14 cellular contexts compared by ENCODE assay signal in the genomic region with DNA sequence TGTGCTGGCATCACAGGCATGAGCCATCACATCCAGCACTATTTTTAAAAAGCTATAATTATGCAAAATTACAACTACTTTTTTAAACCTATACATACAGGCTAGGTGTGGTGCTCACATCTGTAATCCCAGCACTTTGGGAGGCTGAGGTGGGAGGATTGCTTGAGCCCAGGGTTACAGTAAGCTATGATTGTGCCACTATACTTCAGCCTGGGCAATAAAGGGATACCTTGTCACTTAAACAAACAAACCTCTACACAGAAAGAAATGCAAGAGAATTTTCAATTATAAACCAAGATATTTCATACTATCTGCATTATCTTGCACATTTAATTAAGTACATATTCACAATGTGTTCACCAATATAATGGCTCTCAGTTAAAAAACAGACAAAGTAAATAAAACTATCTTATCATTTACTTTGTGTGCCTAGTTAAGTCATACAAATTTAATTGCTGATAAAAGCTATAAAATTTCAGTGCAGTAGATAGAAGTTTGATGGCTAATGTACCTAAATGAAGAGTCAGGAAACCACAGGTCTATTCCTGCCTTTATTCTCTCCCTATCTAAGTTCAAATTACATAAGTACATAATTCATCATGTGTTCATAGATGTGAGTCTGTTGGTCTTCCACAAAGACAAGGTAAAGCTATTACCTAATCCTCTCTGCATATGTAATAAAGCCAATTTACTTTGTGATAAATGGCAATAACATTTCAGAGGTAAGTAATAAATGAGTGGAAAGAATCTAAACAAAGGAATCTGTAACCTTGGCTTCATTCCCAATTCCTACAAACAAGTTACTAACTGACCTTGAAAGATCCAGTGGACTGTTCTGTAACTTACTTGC. TPM values are rescaled to one million over a fixed set of nuclear protein-coding genes. Genes with fewer than 3 reads are reported as not detected.
A peak's percentile ranks its signal among the peaks of the same experiment; 100 is the strongest.
DNase-seq lines count a peak whose midpoint lies in the region; ATAC-seq lines count a peak whose summit lies in the region.
"Had no signal": no experiment of that assay in that cellular context is flagged by ENCODE, and none has a peak within 500 bp of the region (broad histone marks: within the 10 kb centered on the region; RNA-seq: fewer than 3 reads in every experiment).

No MANE protein-coding gene starts in this region.

- DNase-seq in A172 (ENCODE audit: low spot score) = peak; percentile 33
- peak; percentile 19 for DNase-seq in HuH-7.5 (ENCODE audit: low spot score)
- peak; percentile 99 for DNase-seq in NCI-H526 treated with DMSO at 0.1 percent for 48 hours (lab: John Stamatoyannopoulos, UW)
- peak; percentile 74 for DNase-seq in dermis blood vessel endothelial cell
- DNase-seq in T-helper 9 cell = no peak
- DNase-seq: activated T-cell treated with anti-CD3 and anti-CD28 coated beads, Interleukin-2, amount 50 U/mL, for 24 hours; cerebellar nuclear complex; foreskin fibroblast; lower lobe of right lung; OCI-M1; stimulated activated naive CD8-positive, alpha-beta T cell treated with anti-CD3 and anti-CD28 coated beads, Interleukin-15, Interleukin-2, amounts not matched to agents 100 U/mL and 50 U/mL, for 24 hours had no signal

- ATAC-seq in HG02759 (IDR thresholded peaks at IDR 0.05; ENCODE audit: unreplicated experiment) (no peak), HG03439 (IDR thresholded peaks at IDR 0.05; ENCODE audit: unreplicated experiment) (no peak), HG03039 (IDR thresholded peaks at IDR 0.05; ENCODE audit: unreplicated experiment) (no peak)
- ATAC-seq: lower lobe of right lung; stimulated activated naive CD8-positive, alpha-beta T cell treated with anti-CD3 and anti-CD28 coated beads, Interleukin-15, Interleukin-2, amounts not matched to agents 100 U/mL and 50 U/mL, for 24 hours had no signal

RNA-seq across cellular contexts. Expression of gene RDX, which starts 9.0 kb away (rescaled TPM):
- 69.4 and 133 TPM in 2 replicates for total RNA-seq in A172 (2014; rRNA removed; shearing (Covaris generic))
- total RNA-seq in dermis blood vessel endothelial cell = 166 and 217 TPM in 2 replicates
